ENCODE assay signal across 15 cellular contexts in the genomic region with DNA sequence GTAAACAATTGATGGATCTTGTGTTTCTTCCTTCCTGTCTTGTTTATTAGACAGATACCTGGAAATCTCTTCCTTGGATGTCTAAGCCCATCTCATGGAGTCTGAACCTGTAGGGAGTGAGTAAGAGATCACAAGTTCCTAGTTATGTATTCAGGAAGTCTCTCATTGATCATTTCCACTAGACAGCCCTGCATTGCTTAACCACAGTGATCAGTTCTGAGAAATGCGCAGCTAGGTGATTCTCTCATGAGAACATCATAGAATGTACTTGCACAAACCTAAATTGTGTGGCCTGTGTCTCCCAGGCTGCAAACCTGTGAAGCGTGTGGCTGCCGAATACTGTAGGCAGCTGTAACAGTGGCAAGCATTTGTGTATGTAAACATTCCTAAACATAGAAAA. TPM values are rescaled to one million over a fixed set of nuclear protein-coding genes. Genes with fewer than 3 reads are reported as not detected.
DNase-seq lines count a peak whose midpoint lies in the region; ATAC-seq and TF ChIP-seq lines count a peak whose summit lies in the region.
"Had no signal": no experiment of that assay in that cellular context is flagged by ENCODE, and none has a peak within 500 bp of the region (broad histone marks: within the 10 kb centered on the region; RNA-seq: fewer than 3 reads in every experiment).

No MANE protein-coding gene starts in this region.

- no peaks in the 10 kb centered on the region for H3K9me3 Mint-ChIP-seq in natural killer cell treated with Interleukin-12 subunit alpha and Interleukin-12 subunit beta and Interleukin-15 and Interleukin-18, amount 100 ng/mL, for 72 hours

- peaks cover 21% of the 10 kb centered on the region for H3K36me3 Mint-ChIP-seq in natural killer cell treated with Interleukin-12 subunit alpha and Interleukin-12 subunit beta and Interleukin-15 and Interleukin-18, amount 100 ng/mL, for 72 hours

- no peak for DNase-seq in activated CD4-positive, CD25-positive, alpha-beta regulatory T cell treated with anti-CD3 and anti-CD28 coated beads, Interleukin-2, amount 50 U/mL, for 72 hours
- peak; percentile 17 for DNase-seq in astrocyte of the spinal cord (ENCODE audit: low read depth, low spot score)
- DNase-seq in natural killer cell treated with Interleukin-12 subunit alpha and Interleukin-12 subunit beta and Interleukin-15 and Interleukin-18, amount 100 ng/mL, for 72 hours (ENCODE audit: low spot score): no peak
- no peak for DNase-seq in NCI-H2171 treated with DMSO at 0.1 percent for 48 hours (lab: John Stamatoyannopoulos, UW)
- no peak for DNase-seq in cortex of kidney (lab: John Stamatoyannopoulos, UW)
- DNase-seq: 8988T, DMS79, glutamatergic neuron, islet precursor cell, midbrain, NCI-H1048 had no signal

- peak overlapping the region; percentile 0 to 41 for H3K27ac Mint-ChIP-seq in natural killer cell treated with Interleukin-12 subunit alpha and Interleukin-12 subunit beta and Interleukin-15 and Interleukin-18, amount 100 ng/mL, for 72 hours
- H3K27ac Mint-ChIP-seq: IgD-negative memory B cell had no signal

- H3K4me3 Mint-ChIP-seq in natural killer cell treated with Interleukin-12 subunit alpha and Interleukin-12 subunit beta and Interleukin-15 and Interleukin-18, amount 100 ng/mL, for 72 hours: peak overlapping the region; percentile 67
- H3K4me3 Mint-ChIP-seq: IgD-negative memory B cell had no signal

- no peak for TF ChIP-seq CTCF in astrocyte of the spinal cord (IDR thresholded peaks at IDR 0.05; ENCODE audit: low read depth, low read length)

- peak; percentile 36 to 59 for ATAC-seq in activated CD4-positive, CD25-positive, alpha-beta regulatory T cell treated with anti-CD3 and anti-CD28 coated beads, Interleukin-2, amount 50 U/mL, for 24 hours
- peak; percentile 42 for ATAC-seq in HG03280 (IDR thresholded peaks at IDR 0.05; ENCODE audit: unreplicated experiment)
- peak in 1 of 2 donors; percentile 73 for ATAC-seq in natural killer cell treated with Interleukin-12 subunit alpha and Interleukin-12 subunit beta and Interleukin-15 and Interleukin-18, amount 100 ng/mL, for 72 hours
- ATAC-seq in GM18868 (IDR thresholded peaks at IDR 0.05; ENCODE audit: unreplicated experiment): no peak

- H3K4me3 ChIP-seq in astrocyte of the spinal cord (ENCODE audit: low read depth, low read length): no peak overlapping the region

- H3K4me1 Mint-ChIP-seq in natural killer cell treated with Interleukin-12 subunit alpha and Interleukin-12 subunit beta and Interleukin-15 and Interleukin-18, amount 100 ng/mL, for 72 hours (ENCODE audit: low read depth in 2 of 2): peaks cover 31 to 32% of the 10 kb centered on the region in 2 donors

- in situ Hi-C loops in astrocyte of the spinal cord (cut with HindIII; ENCODE audit: low sequenced_read_pairs): no loop called here

- H3K27me3 Mint-ChIP-seq in natural killer cell treated with Interleukin-12 subunit alpha and Interleukin-12 subunit beta and Interleukin-15 and Interleukin-18, amount 100 ng/mL, for 72 hours: no peaks in the 10 kb centered on the region
- H3K27me3 Mint-ChIP-seq: IgD-negative memory B cell had no signal

RNA-seq across cellular contexts. Expression of a gene that starts 39.1 kb away (rescaled TPM):
- 10 to 100 TPM; 19.9 to 28.0 TPM for total RNA-seq in natural killer cell treated with Interleukin-12 subunit alpha and Interleukin-12 subunit beta and Interleukin-15 and Interleukin-18, amount 100 ng/mL, for 72 hours

RNA-seq across cellular contexts. Expression of a gene that starts 54.8 kb away (rescaled TPM):
- total RNA-seq in natural killer cell treated with Interleukin-12 subunit alpha and Interleukin-12 subunit beta and Interleukin-15 and Interleukin-18, amount 100 ng/mL, for 72 hours: under 1 TPM; 0.12 to 0.61 TPM
